Comparison of ENCODE assay signal across 8 cellular contexts in genomic region chrX:47618923-47619485, GRCh38. TPM values are rescaled to one million over a fixed set of nuclear protein-coding genes. Genes with fewer than 3 reads are reported as not detected.
DNase-seq lines count a peak whose midpoint lies in the region; ATAC-seq and TF ChIP-seq lines count a peak whose summit lies in the region.

No MANE protein-coding gene starts in this region.

- H3F3A ChIP-seq in smooth muscle cell (ENCODE audit: low read depth), result no peaks in the 10 kb centered on the region

- H3K36me3 ChIP-seq in smooth muscle cell (ENCODE audit: low read depth), result no peaks in the 10 kb centered on the region

- no peak for TF ChIP-seq CTCF in VCaP (conservative IDR thresholded peaks at IDR 0.05)
- TF ChIP-seq CTCF in fibroblast of pulmonary artery (IDR thresholded peaks at IDR 0.05; ENCODE audit: low read length, missing control alignments), result no peak
- no peak for TF ChIP-seq CTCF in smooth muscle cell (IDR thresholded peaks at IDR 0.05; ENCODE audit: borderline replicate concordance, insufficient read depth, poor library complexity, severe bottlenecking)
- TF ChIP-seq CTCF in RWPE1 (conservative IDR thresholded peaks at IDR 0.05; ENCODE audit: low read depth), result no peak

- no peak overlapping the region for H2AFZ ChIP-seq in smooth muscle cell (ENCODE audit: low read depth)

- no peaks in the 10 kb centered on the region for H3K4me1 ChIP-seq in smooth muscle cell (ENCODE audit: low read depth)

- intact Hi-C loops in activated CD4-positive, alpha-beta T cell treated with anti-CD3 and anti-CD28 coated beads for 36 hours (cut with DNase I, micrococcal nuclease), result loop anchor here in 1 of 2 experiments (1.0 kb wide), 1 partner anchor 43 kb away; no protein-coding TSS in a partner anchor

- peak overlapping the region; percentile 45 for H3K4me3 Mint-ChIP-seq in activated CD4-positive, alpha-beta T cell treated with anti-CD3 and anti-CD28 coated beads for 36 hours

- H4K20me1 ChIP-seq in smooth muscle cell (ENCODE audit: low read depth), result no peaks in the 10 kb centered on the region

- H3K27ac ChIP-seq in VCaP, result peak overlapping the region; percentile 38; the same call in 1 of the 2 replicates
- no peak overlapping the region for H3K27ac ChIP-seq in smooth muscle cell (ENCODE audit: low read depth)
- H3K27ac ChIP-seq in RWPE1, result no peak overlapping the region

- peak overlapping the region; percentile 49 for H3K4me3 ChIP-seq in fibroblast of pulmonary artery (replicated peaks; ENCODE audit: low read depth, low read length)
- peak overlapping the region; percentile 39 for H3K4me3 ChIP-seq in smooth muscle cell

- peak overlapping the region; percentile 77 for H3K4me2 ChIP-seq in smooth muscle cell

- WGBS in smooth muscle cell (ENCODE audit: low lambda C conversion rate), result 51% methylated on average over 30 of the region's 32 CpGs

- no peaks in the 10 kb centered on the region for H3K9me3 Mint-ChIP-seq in activated CD4-positive, alpha-beta T cell treated with anti-CD3 and anti-CD28 coated beads for 36 hours (ENCODE audit: low read depth)

- H3K4me1 Mint-ChIP-seq in activated CD4-positive, alpha-beta T cell treated with anti-CD3 and anti-CD28 coated beads for 36 hours, result peaks cover 12% of the 10 kb centered on the region

- H3K79me2 ChIP-seq in smooth muscle cell (ENCODE audit: low read depth), result no peaks in the 10 kb centered on the region

- POLR2A ChIA-PET in activated CD4-positive, alpha-beta T cell treated with anti-CD3 and anti-CD28 coated beads for 36 hours (lab: Charles Lee), result no interaction called here
- POLR2A ChIA-PET in RWPE1 (lab: Yijun Ruan, JAX; ENCODE audit: low non-redundant PET), result no interaction called here

- H3K27me3 Mint-ChIP-seq in activated CD4-positive, alpha-beta T cell treated with anti-CD3 and anti-CD28 coated beads for 36 hours, result no peaks in the 10 kb centered on the region

- no peak overlapping the region for H3K27ac Mint-ChIP-seq in activated CD4-positive, alpha-beta T cell treated with anti-CD3 and anti-CD28 coated beads for 36 hours

- ATAC-seq in activated CD4-positive, alpha-beta T cell treated with anti-CD3 and anti-CD28 coated beads for 36 hours, result no peak
- ATAC-seq in GM19035 (IDR thresholded peaks at IDR 0.05; ENCODE audit: unreplicated experiment), result no peak

- no peaks in the 10 kb centered on the region for H3K27me3 ChIP-seq in smooth muscle cell (ENCODE audit: low read depth)

- DNase-seq in activated CD4-positive, alpha-beta T cell treated with anti-CD3 and anti-CD28 coated beads for 36 hours, result no peak
- no peak for DNase-seq in activated CD4-positive, alpha-beta T cell treated with anti-CD3 and anti-CD28 coated beads, Interleukin-2, amount 50 U/mL, for 4 hours
- DNase-seq in fibroblast of pulmonary artery (ENCODE audit: low read depth) (no peak), smooth muscle cell (lab: John Stamatoyannopoulos, UW; ENCODE audit: unreplicated experiment) (no peak), A172 (ENCODE audit: low spot score) (no peak), RWPE1 (ENCODE audit: low spot score) (no peak)

- H3K36me3 Mint-ChIP-seq in activated CD4-positive, alpha-beta T cell treated with anti-CD3 and anti-CD28 coated beads for 36 hours (ENCODE audit: low read depth), result no peaks in the 10 kb centered on the region

- H3K9ac ChIP-seq in smooth muscle cell (ENCODE audit: low read depth), result no peak overlapping the region

- CTCF ChIA-PET in activated CD4-positive, alpha-beta T cell treated with anti-CD3 and anti-CD28 coated beads for 36 hours (lab: Charles Lee), result no interaction called here
- CTCF ChIA-PET in RWPE1 (lab: Yijun Ruan, JAX), result no interaction called here

- no peaks in the 10 kb centered on the region for H3K9me3 ChIP-seq in smooth muscle cell (replicated peaks; ENCODE audit: low read depth)

RNA-seq across cellular contexts. Expression of gene SYN1, which starts 0.7 kb away (rescaled TPM):
- under 1 TPM; 0.82 to 0.98 TPM for total RNA-seq in activated CD4-positive, alpha-beta T cell treated with anti-CD3 and anti-CD28 coated beads for 36 hours
- 0.22 and 5.1 TPM in 2 replicates for total RNA-seq in smooth muscle cell
- 9.1 and 13.3 TPM in 2 replicates for polyA plus RNA-seq in smooth muscle cell
- 0.38 TPM in 1 of 2 replicates, not detected in the other for total RNA-seq in A172 (2014; rRNA removed; shearing (Covaris generic))

RNA-seq across cellular contexts. Expression of gene CFP, which starts 10.7 kb away (rescaled TPM):
- total RNA-seq in activated CD4-positive, alpha-beta T cell treated with anti-CD3 and anti-CD28 coated beads for 36 hours, result 1 to 10 TPM; 2.4 to 4.7 TPM
- total RNA-seq in smooth muscle cell, result 0.36 and 0.58 TPM in 2 replicates
- 1.3 and 1.7 TPM in 2 replicates for polyA plus RNA-seq in smooth muscle cell
- total RNA-seq in A172 (2014; rRNA removed; shearing (Covaris generic)), result 0.05 and 0.43 TPM in 2 replicates

RNA-seq across cellular contexts. Expression of gene ELK1, which starts 31.4 kb away (rescaled TPM):
- 100 to 1,000 TPM in 1 of 2 experiments, 10 to 100 TPM in 1; 96.8 to 117 TPM for total RNA-seq in activated CD4-positive, alpha-beta T cell treated with anti-CD3 and anti-CD28 coated beads for 36 hours
- total RNA-seq in smooth muscle cell, result 20.9 and 21.1 TPM in 2 replicates
- 29.3 and 33.2 TPM in 2 replicates for polyA plus RNA-seq in smooth muscle cell
- total RNA-seq in A172 (2014; rRNA removed; shearing (Covaris generic)), result 27.2 and 31.2 TPM in 2 replicates

RNA-seq across cellular contexts. Expression of gene TIMP1, which starts 36.8 kb away (rescaled TPM):
- total RNA-seq in activated CD4-positive, alpha-beta T cell treated with anti-CD3 and anti-CD28 coated beads for 36 hours, result 10 to 100 TPM; 40.3 to 48.4 TPM
- 3,396 and 3,796 TPM in 2 replicates for total RNA-seq in smooth muscle cell
- polyA plus RNA-seq in smooth muscle cell, result 14,304 and 15,830 TPM in 2 replicates
- 84.0 and 89.0 TPM in 2 replicates for total RNA-seq in A172 (2014; rRNA removed; shearing (Covaris generic))

RNA-seq across cellular contexts. Expression of gene UXT, which starts 40.0 kb away (rescaled TPM):
- total RNA-seq in activated CD4-positive, alpha-beta T cell treated with anti-CD3 and anti-CD28 coated beads for 36 hours, result 100 to 1,000 TPM; 195 to 210 TPM
- 166 and 230 TPM in 2 replicates for total RNA-seq in smooth muscle cell
- polyA plus RNA-seq in smooth muscle cell, result 198 and 204 TPM in 2 replicates
- 154 and 183 TPM in 2 replicates for total RNA-seq in A172 (2014; rRNA removed; shearing (Covaris generic))
